ENCODE assay signal across 26 cellular contexts in the genomic region with DNA sequence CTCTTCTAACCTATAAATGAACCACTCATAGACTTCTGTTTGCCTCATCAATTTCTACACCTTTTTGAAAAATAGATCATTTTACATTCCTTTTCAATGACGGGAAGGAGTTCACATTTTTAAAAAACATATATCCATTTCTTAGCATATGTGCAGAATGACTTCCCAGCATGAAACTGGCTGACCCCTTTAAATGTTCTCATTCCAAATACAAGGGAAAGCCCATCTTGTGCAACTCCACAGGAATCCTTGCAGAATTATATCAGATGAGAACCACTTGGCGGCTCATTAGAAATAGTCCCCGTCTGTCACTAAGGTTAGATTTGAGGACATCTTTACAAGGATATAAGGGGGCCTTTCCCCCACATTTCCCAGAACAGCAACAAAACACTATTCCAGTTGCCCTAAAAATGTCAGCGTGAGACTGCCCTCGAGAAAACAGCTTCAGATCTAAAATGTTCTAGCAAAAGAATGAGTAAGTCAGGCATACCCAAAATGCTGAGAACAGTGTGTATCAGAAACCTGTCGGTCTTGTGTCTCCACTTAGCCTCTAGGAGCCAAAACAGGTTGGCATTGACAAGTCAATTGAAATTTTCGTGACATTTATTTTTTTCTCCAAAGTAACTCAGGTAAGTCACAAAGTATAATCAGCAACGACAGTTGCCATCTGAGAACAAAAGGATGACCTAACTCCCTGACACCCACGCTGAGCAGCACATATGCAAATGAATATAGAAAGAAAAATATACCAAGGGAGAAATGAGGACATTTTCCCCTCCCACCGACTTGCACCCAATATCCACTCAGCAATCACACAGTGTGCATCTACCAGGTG.
DNase-seq lines count a peak whose midpoint lies in the region; ATAC-seq and TF ChIP-seq lines count a peak whose summit lies in the region.
"Had no signal": no experiment of that assay in that cellular context is flagged by ENCODE, and none has a peak within 500 bp of the region (broad histone marks: within the 10 kb centered on the region; RNA-seq: fewer than 3 reads in every experiment).

No MANE protein-coding gene starts in this region.

- no peak overlapping the region for H2BK120ac ChIP-seq in mesenchymal stem cell (ENCODE audit: low read depth, low read length)

- no peaks in the 10 kb centered on the region for H3K36me3 ChIP-seq in mesenchymal stem cell (ENCODE audit: control insufficient read depth in 1 of 2, insufficient read depth in 2 of 2, low read depth in 1 of 2, low read length in 2 of 2)

- H4K91ac ChIP-seq in mesenchymal stem cell (ENCODE audit: low read length): no peak overlapping the region

- no peak overlapping the region for H3K4me2 ChIP-seq in mesenchymal stem cell (ENCODE audit: low read length, poor library complexity, severe bottlenecking)

- no peaks in the 10 kb centered on the region for H3K27me3 Mint-ChIP-seq in activated naive CD4-positive, alpha-beta T cell treated with anti-CD3 and anti-CD28 coated beads, Interleukin-2, amount 50 U/mL, for 24 hours

- peak overlapping the region; percentile 100 for H2AK5ac ChIP-seq in mesenchymal stem cell (ENCODE audit: low read length, severe bottlenecking)

- no peak for TF ChIP-seq CTCF in astrocyte of the spinal cord (IDR thresholded peaks at IDR 0.05; ENCODE audit: low read depth, low read length)

- H3K27me3 ChIP-seq in mesenchymal stem cell (ENCODE audit: control insufficient read depth in 1 of 2, insufficient read depth in 1 of 2, low read length in 2 of 2): no peaks in the 10 kb centered on the region
- H3K27me3 ChIP-seq: body of pancreas, stomach had no signal

- H3K36me3 Mint-ChIP-seq in activated naive CD4-positive, alpha-beta T cell treated with anti-CD3 and anti-CD28 coated beads, Interleukin-2, amount 50 U/mL, for 24 hours: peaks cover 2% of the 10 kb centered on the region
- H3K36me3 Mint-ChIP-seq: natural killer cell had no signal

- in situ Hi-C loops in astrocyte of the spinal cord (cut with HindIII; ENCODE audit: low sequenced_read_pairs): no loop called here

- no peak overlapping the region for H3K18ac ChIP-seq in mesenchymal stem cell (ENCODE audit: low read depth in 1 of 2, low read length in 2 of 2)

- no peak overlapping the region for H3K4ac ChIP-seq in mesenchymal stem cell (ENCODE audit: low read depth in 1 of 2, low read length in 2 of 2)

- ATAC-seq in GM21526 (IDR thresholded peaks at IDR 0.05; ENCODE audit: low FRiP score, unreplicated experiment): no peak
- no peak for ATAC-seq in GM21360 (IDR thresholded peaks at IDR 0.05; ENCODE audit: unreplicated experiment)
- ATAC-seq: body of pancreas, natural killer cell, psoas muscle had no signal

- WGBS in mesenchymal stem cell: 83% methylated on average over 7 of the region's 10 CpGs

- peak overlapping the region; percentile 76 for H2BK5ac ChIP-seq in mesenchymal stem cell (ENCODE audit: low read depth, low read length, poor library complexity, severe bottlenecking)

- no peaks in the 10 kb centered on the region for H3K9me3 Mint-ChIP-seq in activated naive CD4-positive, alpha-beta T cell treated with anti-CD3 and anti-CD28 coated beads, Interleukin-2, amount 50 U/mL, for 24 hours
- H3K9me3 Mint-ChIP-seq: memory B cell, natural killer cell had no signal

- no peak overlapping the region for H3K23ac ChIP-seq in mesenchymal stem cell (ENCODE audit: low read length in 2 of 2)

- no peak overlapping the region for H3K9ac ChIP-seq in mesenchymal stem cell (ENCODE audit: low read length)

- H3K14ac ChIP-seq in mesenchymal stem cell (ENCODE audit: low read length in 2 of 2): no peak overlapping the region

- H3K4me1 Mint-ChIP-seq in activated naive CD4-positive, alpha-beta T cell treated with anti-CD3 and anti-CD28 coated beads, Interleukin-2, amount 50 U/mL, for 24 hours: peaks cover 11% of the 10 kb centered on the region
- H3K4me1 Mint-ChIP-seq: natural killer cell had no signal

- H3K79me1 ChIP-seq in mesenchymal stem cell (replicated peaks; ENCODE audit: low read length, poor library complexity, severe bottlenecking): peaks cover 12% of the 10 kb centered on the region

- H3K27ac Mint-ChIP-seq in activated naive CD4-positive, alpha-beta T cell treated with anti-CD3 and anti-CD28 coated beads, Interleukin-2, amount 50 U/mL, for 24 hours: peak overlapping the region; percentile 13
- H3K27ac Mint-ChIP-seq: memory B cell, natural killer cell had no signal

- no peak for DNase-seq in activated naive CD4-positive, alpha-beta T cell (lab: John Stamatoyannopoulos, UW)
- peak; percentile 73 for DNase-seq in astrocyte of the spinal cord (ENCODE audit: low read depth, low spot score)
- DNase-seq in mesenchymal stem cell: no peak
- no peak for DNase-seq in superior temporal gyrus (ENCODE audit: extremely low spot score)
- no peak for DNase-seq in NK-92 treated with Interleukin-12 subunit alpha and Interleukin-12 subunit beta, amount 100 ng/mL, for 24 hours (lab: John Stamatoyannopoulos, UW)
- DNase-seq: ACHN; activated CD4-positive, alpha-beta T cell treated with anti-CD3 and anti-CD28 coated beads, Interleukin-2, amount 50 U/mL, for 1 hour; activated naive CD4-positive, alpha-beta T cell treated with anti-CD3 and anti-CD28 coated beads, Interleukin-2, amount 50 U/mL, for 16 hours; body of pancreas; DMS 273 treated with DMSO at 0.1 percent for 48 hours; GF-D8; kidney glomerular epithelial cell; natural killer cell; NCI-H187; NCI-H345; psoas muscle; stimulated activated CD4-positive, alpha-beta T cell treated with anti-CD3 and anti-CD28 coated beads, Interleukin-2, amount 100 ng/mL, for 48 hours; stomach had no signal

- H3K4me3 ChIP-seq in astrocyte of the spinal cord (ENCODE audit: low read depth, low read length): no peak overlapping the region
- no peak overlapping the region for H3K4me3 ChIP-seq in mesenchymal stem cell (ENCODE audit: insufficient read depth in 1 of 2, low read depth in 1 of 2, low read length in 2 of 2)
- H3K4me3 ChIP-seq: body of pancreas, psoas muscle, skin epidermis, stomach had no signal

- peaks cover 14% of the 10 kb centered on the region for H3K4me1 ChIP-seq in mesenchymal stem cell (ENCODE audit: control insufficient read depth, insufficient read depth, low read depth, low read length)
- H3K4me1 ChIP-seq: body of pancreas had no signal

- no peak overlapping the region for H2AFZ ChIP-seq in mesenchymal stem cell (ENCODE audit: low read depth, low read length)

- no peak overlapping the region for H3K4me3 Mint-ChIP-seq in activated naive CD4-positive, alpha-beta T cell treated with anti-CD3 and anti-CD28 coated beads, Interleukin-2, amount 50 U/mL, for 24 hours
- H3K4me3 Mint-ChIP-seq: memory B cell, natural killer cell had no signal

- H3K9me3 ChIP-seq in mesenchymal stem cell (ENCODE audit: control insufficient read depth, low read length): no peaks in the 10 kb centered on the region
- H3K9me3 ChIP-seq: body of pancreas, psoas muscle, stomach had no signal

- no peak overlapping the region for H2BK15ac ChIP-seq in mesenchymal stem cell (ENCODE audit: low read depth, poor library complexity, severe bottlenecking)

- H3K27ac ChIP-seq in mesenchymal stem cell (ENCODE audit: low read length, poor library complexity, severe bottlenecking): peak overlapping the region; percentile 100
- H3K27ac ChIP-seq: body of pancreas, C4-2B, epithelial cell of prostate, HL-60, psoas muscle, skin epidermis, stomach had no signal

- no peak overlapping the region for H2BK12ac ChIP-seq in mesenchymal stem cell (ENCODE audit: low read length in 2 of 2)

- H4K8ac ChIP-seq in mesenchymal stem cell (ENCODE audit: low read length): no peak overlapping the region
